ENCODE assay signal across 16 cellular contexts in genomic region chr6:34536251-34536958, GRCh38. TPM values are rescaled to one million over a fixed set of nuclear protein-coding genes. Genes with fewer than 3 reads are reported as not detected.
A peak's percentile ranks its signal among the peaks of the same experiment; 100 is the strongest.
DNase-seq lines count a peak whose midpoint lies in the region; ATAC-seq and TF ChIP-seq lines count a peak whose summit lies in the region.
"Had no signal": no experiment of that assay in that cellular context is flagged by ENCODE, and none has a peak within 500 bp of the region (broad histone marks: within the 10 kb centered on the region; RNA-seq: fewer than 3 reads in every experiment).

No MANE protein-coding gene starts in this region.

- intact Hi-C loops in stomach (cut with DNase I; ENCODE audit: low total_unique reads), result no loop called here

- H3K36me3 ChIP-seq in stomach, result no peaks in the 10 kb centered on the region
- H3K36me3 ChIP-seq: brain microvascular endothelial cell had no signal

- TF ChIP-seq POLR2A in stomach (IDR thresholded peaks at IDR 0.05), result no peak

- no peak for TF ChIP-seq CTCF in stomach (IDR thresholded peaks at IDR 0.05)

- no peak for ATAC-seq in GM19351 (IDR thresholded peaks at IDR 0.05; ENCODE audit: unreplicated experiment)
- ATAC-seq: left cardiac atrium had no signal

- H3K27ac ChIP-seq in stomach, result peak overlapping the region in 2 of 5 donors; percentile 1 to 13
- H3K27ac ChIP-seq: brain microvascular endothelial cell had no signal

- no peak overlapping the region for H3K4me3 ChIP-seq in stomach

- no peak for TF ChIP-seq EP300 in stomach (IDR thresholded peaks at IDR 0.05)

- H3K27me3 ChIP-seq in stomach, result no peaks in the 10 kb centered on the region
- H3K27me3 ChIP-seq: brain microvascular endothelial cell had no signal

- peaks cover 8 to 34% (median 20%) of the 10 kb centered on the region in 4 donors for H3K4me1 ChIP-seq in stomach

- 24 to 59% (median 40%) methylated on average over 2 to 3 of the region's 3 CpGs for WGBS in stomach, 5 donors

- H3K9me3 ChIP-seq in stomach, result no peaks in the 10 kb centered on the region

- peak; percentile 35 for DNase-seq in NCI-H82 (lab: John Stamatoyannopoulos, UW)
- no peak for DNase-seq in NCI-H82 treated with DMSO at 0.1 percent for 48 hours (lab: John Stamatoyannopoulos, UW; ENCODE audit: unreplicated experiment)
- peak; percentile 90 for DNase-seq in NCI-H2171 treated with DMSO at 0.1 percent for 48 hours (lab: John Stamatoyannopoulos, UW)
- peak; percentile 49 for DNase-seq in astrocyte of the hippocampus (ENCODE audit: low read depth, low spot score)
- peak; percentile 90 for DNase-seq in stomach
- DNase-seq in HuH-7.5 (ENCODE audit: low spot score), result no peak
- DNase-seq in glomerular visceral epithelial cell (ENCODE audit: extremely low spot score), result no peak
- DNase-seq: activated naive CD4-positive, alpha-beta T cell treated with anti-CD3 and anti-CD28 coated beads, Interleukin-2, amount 50 U/mL, for 16 hours; brain microvascular endothelial cell; CD4-positive, alpha-beta memory T cell; effector CD8-positive, alpha-beta T cell; left cardiac atrium had no signal

RNA-seq across cellular contexts. Expression of gene SPDEF, which starts 19.7 kb away (rescaled TPM):
- total RNA-seq in stomach, result 100 to 1,000 TPM in 1 of 5 donors, 10 to 100 TPM in 1, 1 to 10 TPM in 3; 2.2 to 129 (median 9.9) TPM
- polyA plus RNA-seq in stomach, result 10 to 100 TPM; 34.8 to 59.3 (median 36.7) TPM
- total RNA-seq: CD4-positive, alpha-beta memory T cell; LHCN-M2; myocyte; T-helper 1 cell treated with Interleukin-12 subunit alpha and Interleukin-12 subunit beta and Interleukin-4 antibody, amounts not matched to agents 30 ng/mL and 1 ng/mL, for 36 hours had no signal
- polyA plus RNA-seq: CD4-positive, alpha-beta memory T cell had no signal

Comparison
In these comparisons a context has a peak if more than half of its experiments do, and no peak if none do; other contexts are left out.
1. DNase-seq: peak in NCI-H82 (single experiment), NCI-H2171 treated with DMSO at 0.1 percent for 48 hours (single experiment), astrocyte of the hippocampus (single experiment) and stomach (single experiment); none in NCI-H82 treated with DMSO at 0.1 percent for 48 hours (single experiment), HuH-7.5 (single experiment) and glomerular visceral epithelial cell (single experiment).